In genomic region chr13:61170791-61171330, GRCh38 we compare ENCODE assay signal across 23 cellular contexts.
DNase-seq lines count a peak whose midpoint lies in the region; ATAC-seq, FAIRE-seq and TF ChIP-seq lines count a peak whose summit lies in the region.
"Had no signal": no experiment of that assay in that cellular context is flagged by ENCODE, and none has a peak within 500 bp of the region (broad histone marks: within the 10 kb centered on the region; RNA-seq: fewer than 3 reads in every experiment).

No MANE protein-coding gene starts in this region.

- H3K27me3 ChIP-seq in left ventricle myocardium inferior (ENCODE audit: low read depth) (no peaks in the 10 kb centered on the region), bronchial epithelial cell (ENCODE audit: control insufficient read depth, insufficient read depth, low read length) (no peaks in the 10 kb centered on the region)
- H3K27me3 ChIP-seq: ascending aorta, gastrocnemius medialis, pancreas, uterus had no signal

- intact Hi-C loops in left ventricle myocardium inferior (cut with micrococcal nuclease) (no loop called here), Right ventricle myocardium inferior (cut with DNase I) (no loop called here), posterior vena cava (cut with DNase I) (no loop called here)

- no peaks in the 10 kb centered on the region for H3K4me1 ChIP-seq in left ventricle myocardium inferior
- H3K4me1 ChIP-seq: ascending aorta, gastrocnemius medialis, pancreas, uterus had no signal

- no peak overlapping the region for H3K27ac ChIP-seq in left ventricle myocardium inferior (replicated peaks)
- H3K27ac ChIP-seq: ascending aorta, gastrocnemius medialis, pancreas, uterus had no signal

- DNase-seq in left ventricle myocardium inferior (peak; percentile 13), Right ventricle myocardium inferior (ENCODE audit: missing footprints) (no peak), bronchial epithelial cell (ENCODE audit: low read depth) (peak; percentile 23), hippocampal formation (lab: John Stamatoyannopoulos, UW) (peak; percentile 47 to 52), superior temporal gyrus (ENCODE audit: extremely low spot score) (peak; percentile 68), NCI-H2107 (lab: John Stamatoyannopoulos, UW) (no peak), posterior vena cava (ENCODE audit: low spot score) (no peak)
- DNase-seq: activated naive CD4-positive, alpha-beta T cell treated with anti-CD3 and anti-CD28 coated beads, Interleukin-2, amount 50 U/mL, for 16 hours; activated T-cell treated with anti-CD3 and anti-CD28 coated beads, Interleukin-2, amount 50 U/mL, for 72 hours; effector CD8-positive, alpha-beta T cell; gastrocnemius medialis; left colon; naive thymus-derived CD8-positive, alpha-beta T cell; NCI-H1436 treated with DMSO at 0.1 percent for 48 hours; NCI-H2171 treated with DMSO at 0.1 percent for 48 hours; NCI-H774; pancreas; T-cell; uterus had no signal

- H3K36me3 ChIP-seq in left ventricle myocardium inferior (no peaks in the 10 kb centered on the region), bronchial epithelial cell (ENCODE audit: control insufficient read depth, insufficient read depth, low read length) (no peaks in the 10 kb centered on the region)
- H3K36me3 ChIP-seq: ascending aorta, gastrocnemius medialis, pancreas, uterus had no signal

- peaks cover 2% of the 10 kb centered on the region for H3K9me3 ChIP-seq in left ventricle myocardium inferior (replicated peaks)
- H3K9me3 ChIP-seq: gastrocnemius medialis, pancreas, uterus had no signal

- H3K4me3 ChIP-seq in left ventricle myocardium inferior, result no peak overlapping the region
- no peak overlapping the region for H3K4me3 ChIP-seq in bronchial epithelial cell (ENCODE audit: low read depth, low read length)
- H3K4me3 ChIP-seq: ascending aorta, gastrocnemius medialis, pancreas, uterus had no signal

- no peak for FAIRE-seq in bronchial epithelial cell (lab: Jason Lieb, UNC)
- FAIRE-seq: H54, pancreas had no signal

- TF ChIP-seq CTCF in left ventricle myocardium inferior (IDR thresholded peaks at IDR 0.05; ENCODE audit: borderline replicate concordance) (no peak), bronchial epithelial cell (IDR thresholded peaks at IDR 0.05; ENCODE audit: insufficient read depth, low read length, severe bottlenecking) (no peak)

- ATAC-seq in Right ventricle myocardium inferior (no peak), GM19397 (IDR thresholded peaks at IDR 0.05; ENCODE audit: unreplicated experiment) (no peak)
- ATAC-seq: activated T-cell treated with anti-CD3 and anti-CD28 coated beads, Interleukin-2, amount 50 U/mL, for 72 hours; esophagus mucosa; gastrocnemius medialis; left colon; naive thymus-derived CD8-positive, alpha-beta T cell; pancreas; T-cell had no signal

Comparison
In these comparisons a context has a peak if more than half of its experiments do, and no peak if none do; other contexts are left out.
1. DNase-seq: peak in left ventricle myocardium inferior (single experiment), bronchial epithelial cell (single experiment), hippocampal formation (2 of 2) and superior temporal gyrus (single experiment); none in Right ventricle myocardium inferior (single experiment), NCI-H2107 (single experiment) and posterior vena cava (single experiment).